In the genomic region with DNA sequence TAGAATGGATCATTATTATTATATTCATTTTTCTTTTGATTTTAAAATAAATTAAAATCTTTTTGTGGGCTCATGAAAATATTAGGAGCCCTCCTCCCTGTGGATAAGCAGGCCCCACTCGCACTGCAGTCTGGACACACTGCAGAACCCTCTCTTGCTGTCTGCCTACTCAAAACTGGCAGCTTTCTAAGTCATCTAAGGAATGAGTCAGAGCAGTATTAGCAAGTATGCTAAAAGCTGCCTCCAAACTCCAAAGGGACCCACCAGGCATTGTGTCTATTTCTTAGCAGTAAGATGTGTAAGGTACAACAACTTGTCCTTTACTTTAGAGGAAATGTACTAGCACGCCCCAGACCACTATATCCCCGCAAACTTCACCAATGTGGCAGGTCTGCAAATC, we compare ENCODE assay signal across 33 cellular contexts.
DNase-seq lines count a peak whose midpoint lies in the region; ATAC-seq, FAIRE-seq and TF ChIP-seq lines count a peak whose summit lies in the region.
"Had no signal": no experiment of that assay in that cellular context is flagged by ENCODE, and none has a peak within 500 bp of the region (broad histone marks: within the 10 kb centered on the region; RNA-seq: fewer than 3 reads in every experiment).

No MANE protein-coding gene starts in this region.

- no peak for TF ChIP-seq CTCF in activated CD8-positive, alpha-beta T cell treated with anti-CD3 and anti-CD28 coated beads for 36 hours (IDR thresholded peaks at IDR 0.05)
- TF ChIP-seq CTCF in GM12865 (IDR thresholded peaks at IDR 0.05; ENCODE audit: insufficient read depth, low read depth, low read length, missing control alignments): no peak
- TF ChIP-seq CTCF in astrocyte (IDR thresholded peaks at IDR 0.05; ENCODE audit: insufficient read depth, low read depth, low read length): no peak
- TF ChIP-seq CTCF in colonic mucosa (IDR thresholded peaks at IDR 0.05): no peak

- no peaks in the 10 kb centered on the region for H3K9me3 Mint-ChIP-seq in activated CD8-positive, alpha-beta T cell treated with anti-CD3 and anti-CD28 coated beads for 36 hours
- H3K9me3 Mint-ChIP-seq in activated CD8-positive, alpha-beta T cell treated with anti-CD3 and anti-CD28 coated beads, Interleukin-2, amount 10 ng/mL, durations not matched to agents 7 days and 5 days (ENCODE audit: insufficient read depth): no peaks in the 10 kb centered on the region
- H3K9me3 Mint-ChIP-seq in astrocyte (ENCODE audit: unreplicated experiment): peaks cover 3% of the 10 kb centered on the region
- H3K9me3 Mint-ChIP-seq in stimulated activated memory B cell treated with anti-CD40 and anti-IgM and Interleukin-4, amounts not matched to agents 10 μg/mL and 1 μg/mL and 100 μg/mL, for 72 hours: no peaks in the 10 kb centered on the region
- H3K9me3 Mint-ChIP-seq: nephron had no signal

- H3K36me3 Mint-ChIP-seq in activated CD8-positive, alpha-beta T cell treated with anti-CD3 and anti-CD28 coated beads for 36 hours (ENCODE audit: low read depth): no peaks in the 10 kb centered on the region
- H3K36me3 Mint-ChIP-seq in activated CD8-positive, alpha-beta T cell treated with anti-CD3 and anti-CD28 coated beads, Interleukin-2, amount 10 ng/mL, durations not matched to agents 7 days and 5 days (ENCODE audit: low read depth): no peaks in the 10 kb centered on the region
- peaks cover 2% of the 10 kb centered on the region for H3K36me3 Mint-ChIP-seq in astrocyte (ENCODE audit: low read depth, unreplicated experiment)
- H3K36me3 Mint-ChIP-seq in stimulated activated memory B cell treated with anti-CD40 and anti-IgM and Interleukin-4, amounts not matched to agents 10 μg/mL and 1 μg/mL and 100 μg/mL, for 72 hours: no peaks in the 10 kb centered on the region

- H3K27ac ChIP-seq in astrocyte (ENCODE audit: low read depth, low read length) (no peak overlapping the region), colonic mucosa (no peak overlapping the region)
- H3K27ac ChIP-seq: A549, foreskin keratinocyte, heart left ventricle, lower lobe of right lung, ovary, right atrium auricular region, spleen, vagina had no signal

- no peak overlapping the region for H3K9ac ChIP-seq in astrocyte (ENCODE audit: low read length)
- no peak overlapping the region for H3K9ac ChIP-seq in colonic mucosa (ENCODE audit: low read depth in 2 of 2, low read length in 2 of 2)

- H3K4me3 Mint-ChIP-seq in activated CD8-positive, alpha-beta T cell treated with anti-CD3 and anti-CD28 coated beads for 36 hours: no peak overlapping the region
- H3K4me3 Mint-ChIP-seq in activated CD8-positive, alpha-beta T cell treated with anti-CD3 and anti-CD28 coated beads, Interleukin-2, amount 10 ng/mL, durations not matched to agents 7 days and 5 days: no peak overlapping the region
- no peak overlapping the region for H3K4me3 Mint-ChIP-seq in astrocyte (ENCODE audit: unreplicated experiment)
- H3K4me3 Mint-ChIP-seq in stimulated activated memory B cell treated with anti-CD40 and anti-IgM and Interleukin-4, amounts not matched to agents 10 μg/mL and 1 μg/mL and 100 μg/mL, for 72 hours: no peak overlapping the region
- H3K4me3 Mint-ChIP-seq: B cell, nephron, T-helper 17 cell had no signal

- peaks cover 4% of the 10 kb centered on the region for H3K27me3 ChIP-seq in astrocyte (ENCODE audit: insufficient read depth, low read length)
- no peaks in the 10 kb centered on the region for H3K27me3 ChIP-seq in colonic mucosa
- H3K27me3 ChIP-seq: ovary, right atrium auricular region, spleen, vagina had no signal

- no peaks in the 10 kb centered on the region for H3K36me3 ChIP-seq in astrocyte (ENCODE audit: insufficient read depth, low read length)
- no peaks in the 10 kb centered on the region for H3K36me3 ChIP-seq in colonic mucosa
- H3K36me3 ChIP-seq: heart left ventricle, lower lobe of right lung, ovary, right atrium auricular region, spleen, vagina had no signal

- peak; percentile 63 for ATAC-seq in activated CD8-positive, alpha-beta T cell treated with anti-CD3 and anti-CD28 coated beads for 36 hours
- ATAC-seq in activated CD8-positive, alpha-beta T cell treated with anti-CD3 and anti-CD28 coated beads, Interleukin-2, amount 10 ng/mL, durations not matched to agents 7 days and 5 days: no peak
- peak; percentile 61 for ATAC-seq in stimulated activated memory B cell treated with anti-CD40 and anti-IgM and Interleukin-4, amounts not matched to agents 10 μg/mL and 1 μg/mL and 100 μg/mL, for 72 hours
- no peak for ATAC-seq in HG02885 (IDR thresholded peaks at IDR 0.05; ENCODE audit: poor library complexity, unreplicated experiment)
- ATAC-seq: A549, foreskin keratinocyte, T-helper 17 cell had no signal

- no peak overlapping the region for H3K27ac Mint-ChIP-seq in activated CD8-positive, alpha-beta T cell treated with anti-CD3 and anti-CD28 coated beads for 36 hours
- no peak overlapping the region for H3K27ac Mint-ChIP-seq in activated CD8-positive, alpha-beta T cell treated with anti-CD3 and anti-CD28 coated beads, Interleukin-2, amount 10 ng/mL, durations not matched to agents 7 days and 5 days
- no peak overlapping the region for H3K27ac Mint-ChIP-seq in astrocyte (ENCODE audit: unreplicated experiment)
- H3K27ac Mint-ChIP-seq in stimulated activated memory B cell treated with anti-CD40 and anti-IgM and Interleukin-4, amounts not matched to agents 10 μg/mL and 1 μg/mL and 100 μg/mL, for 72 hours: no peak overlapping the region
- H3K27ac Mint-ChIP-seq: B cell, nephron, T-helper 17 cell had no signal

- H3K27me3 Mint-ChIP-seq in activated CD8-positive, alpha-beta T cell treated with anti-CD3 and anti-CD28 coated beads for 36 hours: no peaks in the 10 kb centered on the region
- peaks cover 12% of the 10 kb centered on the region for H3K27me3 Mint-ChIP-seq in activated CD8-positive, alpha-beta T cell treated with anti-CD3 and anti-CD28 coated beads, Interleukin-2, amount 10 ng/mL, durations not matched to agents 7 days and 5 days (ENCODE audit: low read depth)
- no peaks in the 10 kb centered on the region for H3K27me3 Mint-ChIP-seq in astrocyte (ENCODE audit: low read depth, unreplicated experiment)
- no peaks in the 10 kb centered on the region for H3K27me3 Mint-ChIP-seq in stimulated activated memory B cell treated with anti-CD40 and anti-IgM and Interleukin-4, amounts not matched to agents 10 μg/mL and 1 μg/mL and 100 μg/mL, for 72 hours
- H3K27me3 Mint-ChIP-seq: B cell, T-helper 17 cell had no signal

- CTCF ChIA-PET in activated CD8-positive, alpha-beta T cell treated with anti-CD3 and anti-CD28 coated beads for 36 hours (lab: Charles Lee): interaction anchor here (1.3 to 2.7 kb wide), 3 partner anchors 22 to 81 kb away, joined by 3 to 6 read pairs (median 4); no protein-coding TSS in a partner anchor
- CTCF ChIA-PET in activated CD8-positive, alpha-beta T cell treated with anti-CD3 and anti-CD28 coated beads, Interleukin-2, amount 10 ng/mL, durations not matched to agents 7 days and 5 days (lab: Charles Lee): interaction anchor here (1.0 to 1.3 kb wide), 2 partner anchors 22 to 191 kb away, joined by 3 to 4 read pairs; no protein-coding TSS in a partner anchor

- H3K4me3 ChIP-seq in GM12865 (ENCODE audit: low read depth, low read length) (no peak overlapping the region), astrocyte (ENCODE audit: insufficient read depth, low read depth, low read length) (no peak overlapping the region), colonic mucosa (no peak overlapping the region)
- H3K4me3 ChIP-seq: A549, heart left ventricle, lower lobe of right lung, ovary, right atrium auricular region, spleen, vagina had no signal

- H2AFZ ChIP-seq in astrocyte (ENCODE audit: low read depth, low read length): no peak overlapping the region

- FAIRE-seq in astrocyte (lab: Jason Lieb, UNC): no peak
- FAIRE-seq: A549, bronchial epithelial cell, colon had no signal

- POLR2A ChIA-PET in activated CD8-positive, alpha-beta T cell treated with anti-CD3 and anti-CD28 coated beads for 36 hours (lab: Charles Lee): interaction anchor here (0.6 kb wide), 1 partner anchor 46 kb away, joined by 3 read pairs; no protein-coding TSS in a partner anchor
- POLR2A ChIA-PET in activated CD8-positive, alpha-beta T cell treated with anti-CD3 and anti-CD28 coated beads, Interleukin-2, amount 10 ng/mL, durations not matched to agents 7 days and 5 days (lab: Charles Lee): interaction anchor here (0.8 kb wide), 1 partner anchor 24 kb away, joined by 3 read pairs; no protein-coding TSS in a partner anchor

- H3K79me2 ChIP-seq in astrocyte (ENCODE audit: insufficient read depth, low read length): no peaks in the 10 kb centered on the region

- peaks cover 32% of the 10 kb centered on the region for H3K4me1 Mint-ChIP-seq in activated CD8-positive, alpha-beta T cell treated with anti-CD3 and anti-CD28 coated beads for 36 hours (ENCODE audit: low read depth)
- peaks cover 16% of the 10 kb centered on the region for H3K4me1 Mint-ChIP-seq in activated CD8-positive, alpha-beta T cell treated with anti-CD3 and anti-CD28 coated beads, Interleukin-2, amount 10 ng/mL, durations not matched to agents 7 days and 5 days (ENCODE audit: low read depth)
- peaks cover 6% of the 10 kb centered on the region for H3K4me1 Mint-ChIP-seq in astrocyte (ENCODE audit: low read depth, unreplicated experiment)
- peaks cover 24% of the 10 kb centered on the region for H3K4me1 Mint-ChIP-seq in stimulated activated memory B cell treated with anti-CD40 and anti-IgM and Interleukin-4, amounts not matched to agents 10 μg/mL and 1 μg/mL and 100 μg/mL, for 72 hours
- H3K4me1 Mint-ChIP-seq: nephron had no signal

- H3K9me3 ChIP-seq in astrocyte (ENCODE audit: insufficient read depth, low read depth, low read length) (no peaks in the 10 kb centered on the region), colonic mucosa (no peaks in the 10 kb centered on the region)
- H3K9me3 ChIP-seq: A549, heart left ventricle, lower lobe of right lung, ovary, right atrium auricular region, vagina had no signal

- H4K20me1 ChIP-seq in astrocyte (ENCODE audit: insufficient read depth, low read length): no peaks in the 10 kb centered on the region

- peak; percentile 27 for DNase-seq in activated CD8-positive, alpha-beta T cell treated with anti-CD3 and anti-CD28 coated beads for 36 hours
- no peak for DNase-seq in activated CD8-positive, alpha-beta T cell treated with anti-CD3 and anti-CD28 coated beads, Interleukin-2, amount 10 ng/mL, durations not matched to agents 7 days and 5 days
- DNase-seq in GM12865 (ENCODE audit: low read depth): peak; percentile 63
- peak; percentile 14 for DNase-seq in astrocyte (ENCODE audit: low read depth)
- no peak for DNase-seq in colonic mucosa
- DNase-seq in NCI-H69 (lab: John Stamatoyannopoulos, UW): no peak
- DNase-seq: activated CD4-positive, alpha-beta T cell treated with anti-CD3 and anti-CD28 coated beads for 4 hours; activated CD8-positive, alpha-beta memory T cell treated with anti-CD3 and anti-CD28 coated beads, Interleukin-2, amount 50 U/mL, for 48 hours; activated effector memory CD4-positive, alpha-beta T cell treated with anti-CD3 and anti-CD28 coated beads, Interleukin-2, amount 50 U/mL, for 16 hours; amniotic stem cell; DMS53; effector CD8-positive, alpha-beta T cell; erythroblast; foreskin keratinocyte; GDM1; H7; heart left ventricle; Kasumi-1; lower lobe of right lung; MV-4-11; ovary; spleen; stimulated activated CD4-positive, alpha-beta T cell treated with anti-CD3 and anti-CD28 coated beads, Interleukin-4, amount 100 ng/mL, for 1 hour; T-helper 17 cell had no signal

- no peaks in the 10 kb centered on the region for H3K4me1 ChIP-seq in astrocyte (ENCODE audit: insufficient read depth, low read length)
- no peaks in the 10 kb centered on the region for H3K4me1 ChIP-seq in colonic mucosa
- H3K4me1 ChIP-seq: A549, foreskin keratinocyte, lower lobe of right lung, right atrium auricular region, vagina had no signal

- H3K4me2 ChIP-seq in astrocyte (ENCODE audit: low read length): no peak overlapping the region
- H3K4me2 ChIP-seq: A549 had no signal

- intact Hi-C loops in activated CD8-positive, alpha-beta T cell treated with anti-CD3 and anti-CD28 coated beads for 36 hours (cut with micrococcal nuclease): no loop called here
- intact Hi-C loops in colonic mucosa (cut with DNase I): no loop called here

Comparison
In these comparisons a context has a peak if more than half of its experiments do, and no peak if none do; other contexts are left out.
1. ATAC-seq: peak in activated CD8-positive, alpha-beta T cell treated with anti-CD3 and anti-CD28 coated beads for 36 hours (single experiment) and stimulated activated memory B cell treated with anti-CD40 and anti-IgM and Interleukin-4, amounts not matched to agents 10 μg/mL and 1 μg/mL and 100 μg/mL, for 72 hours (single experiment); none in activated CD8-positive, alpha-beta T cell treated with anti-CD3 and anti-CD28 coated beads, Interleukin-2, amount 10 ng/mL, durations not matched to agents 7 days and 5 days (single experiment) and HG02885 (single experiment).
2. DNase-seq: peak in activated CD8-positive, alpha-beta T cell treated with anti-CD3 and anti-CD28 coated beads for 36 hours (single experiment), GM12865 (single experiment) and astrocyte (single experiment); none in activated CD8-positive, alpha-beta T cell treated with anti-CD3 and anti-CD28 coated beads, Interleukin-2, amount 10 ng/mL, durations not matched to agents 7 days and 5 days (single experiment), colonic mucosa (single experiment) and NCI-H69 (single experiment).